ENCODE assay signal across 1 cellular context in the genomic region with DNA sequence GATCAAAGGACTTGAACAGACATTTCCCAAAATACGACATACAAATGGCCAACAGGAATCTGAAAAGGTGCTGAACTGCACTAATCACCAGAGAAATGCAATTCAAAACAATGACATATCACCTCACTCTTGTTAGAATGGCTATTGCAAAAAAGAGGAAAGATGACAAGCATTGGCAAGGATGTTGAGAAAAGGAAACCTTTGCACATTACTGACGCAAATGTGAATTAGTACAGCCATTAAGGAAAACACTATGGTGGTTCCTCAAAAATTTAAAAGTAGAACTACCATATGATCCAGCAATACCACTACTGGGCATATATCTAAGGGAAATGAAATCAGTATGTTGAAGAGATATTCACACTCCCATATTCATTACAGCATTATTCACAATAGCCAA.
TF ChIP-seq lines count a peak whose summit lies in the region.

No MANE protein-coding gene starts in this region.

TF ChIP-seq in HepG2, 621 proteins besides CTCF, POLR2A, EP300 and RAD21 (continued from another document):
- TF ChIP-seq ZNF142 (CRISPR knock-in tag; IDR thresholded peaks at IDR 0.05), result no peak
